Comparison of ENCODE assay signal across 9 cellular contexts in genomic region chr1:42930178-42931107, GRCh38. TPM values are rescaled to one million over a fixed set of nuclear protein-coding genes. Genes with fewer than 3 reads are reported as not detected.
A peak's percentile ranks its signal among the peaks of the same experiment; 100 is the strongest.
DNase-seq lines count a peak whose midpoint lies in the region; ATAC-seq and TF ChIP-seq lines count a peak whose summit lies in the region.
"Had no signal": no experiment of that assay in that cellular context is flagged by ENCODE, and none has a peak within 500 bp of the region (broad histone marks: within the 10 kb centered on the region; RNA-seq: fewer than 3 reads in every experiment).

No MANE protein-coding gene starts in this region.

- TF ChIP-seq RAD21 in IMR-90 (IDR thresholded peaks at IDR 0.05; ENCODE audit: low read length) = no peak

- in situ Hi-C loops in IMR-90 (cut with MboI; ENCODE audit: low sequenced_read_pairs) = no loop called here

- H3K27me3 ChIP-seq in IMR-90 (ENCODE audit: control insufficient read depth, insufficient read depth, low read length) (no peaks in the 10 kb centered on the region), trophoblast cell (ENCODE audit: insufficient read depth, low read length) (no peaks in the 10 kb centered on the region)
- H3K27me3 ChIP-seq: thyroid gland had no signal

- H2BK120ac ChIP-seq in IMR-90 (ENCODE audit: low read depth, low read length) (no peak overlapping the region), trophoblast cell (ENCODE audit: insufficient read depth, low read length, poor library complexity) (no peak overlapping the region)

- 98% methylated on average over 20 of the region's 25 CpGs; no CpG with 5 or more reads in 1 of the 2 experiments for WGBS in IMR-90 (ENCODE audit: extremely low coverage in 2 of 2, insufficient read length in 1 of 2), 2 experiments
- no CpG with 5 or more reads among the region's 25 CpGs for WGBS in trophoblast cell (ENCODE audit: extremely low coverage, insufficient coverage, insufficient read length)

- H3K4ac ChIP-seq in IMR-90 (ENCODE audit: low read depth, low read length) (no peak overlapping the region), trophoblast cell (ENCODE audit: low read depth, low read length) (no peak overlapping the region)

- H4K8ac ChIP-seq in IMR-90 (ENCODE audit: low read depth in 2 of 2, low read length in 2 of 2) = no peak overlapping the region
- H4K8ac ChIP-seq in trophoblast cell (ENCODE audit: low read depth, low read length) = no peak overlapping the region

- H2AK9ac ChIP-seq in IMR-90 (replicated peaks; ENCODE audit: low read depth, low read length, poor library complexity) = peak overlapping the region; percentile 58

- no peak overlapping the region for H4K5ac ChIP-seq in IMR-90 (ENCODE audit: low read depth, low read length)

- DNase-seq in Calu3 = no peak
- no peak for DNase-seq in IMR-90
- DNase-seq in central memory CD8-positive, alpha-beta T cell (ENCODE audit: low spot score in 2 of 2) = no peak
- no peak for DNase-seq in trophoblast cell
- DNase-seq in NCI-H524 treated with DMSO at 0.1 percent for 48 hours (lab: John Stamatoyannopoulos, UW) = no peak
- DNase-seq in GM03348 (ENCODE audit: low spot score) = no peak
- no peak for DNase-seq in NCI-H524 (lab: John Stamatoyannopoulos, UW)
- DNase-seq: DMS153, thyroid gland had no signal

- H2AFZ ChIP-seq in IMR-90 (replicated peaks; ENCODE audit: low read length, poor library complexity) (no peak overlapping the region), trophoblast cell (ENCODE audit: insufficient read depth, low read length, poor library complexity) (no peak overlapping the region)

- no peak overlapping the region for H3K56ac ChIP-seq in IMR-90 (ENCODE audit: extremely low read depth, insufficient read depth, low read length)

- peaks cover 8% of the 10 kb centered on the region for H3K79me2 ChIP-seq in trophoblast cell (ENCODE audit: control insufficient read depth, insufficient read depth, low read length, poor library complexity)

- H3K23ac ChIP-seq in IMR-90 (ENCODE audit: low read depth, low read length) (no peak overlapping the region), trophoblast cell (ENCODE audit: low read length) (no peak overlapping the region)

- peaks cover 30% of the 10 kb centered on the region for H3K9me1 ChIP-seq in IMR-90 (ENCODE audit: insufficient read depth, low read length)

- H3K4me1 ChIP-seq in IMR-90 (ENCODE audit: control insufficient read depth, insufficient read depth, low read length) = peaks cover 17% of the 10 kb centered on the region
- H3K4me1 ChIP-seq in trophoblast cell (ENCODE audit: control insufficient read depth in 1 of 2, insufficient read depth in 2 of 2, low read length in 2 of 2) = peaks cover 34 to 39% of the 10 kb centered on the region in 2 experiments

- no peak overlapping the region for H3K14ac ChIP-seq in IMR-90 (replicated peaks; ENCODE audit: low read depth, low read length)
- H3K14ac ChIP-seq in trophoblast cell (ENCODE audit: low read length) = no peak overlapping the region

- H3K9me3 Mint-ChIP-seq in Calu3 (ENCODE audit: low read depth, unreplicated experiment) = no peaks in the 10 kb centered on the region
- H3K9me3 Mint-ChIP-seq in central memory CD8-positive, alpha-beta T cell = no peaks in the 10 kb centered on the region

- H3K9me3 ChIP-seq in IMR-90 (ENCODE audit: control insufficient read depth, insufficient read depth, low read length) = no peaks in the 10 kb centered on the region
- H3K9me3 ChIP-seq in trophoblast cell (ENCODE audit: insufficient read depth, low read depth, low read length) = peaks cover 2% of the 10 kb centered on the region
- H3K9me3 ChIP-seq: thyroid gland had no signal

- peaks cover 94% of the 10 kb centered on the region for H3K36me3 Mint-ChIP-seq in Calu3 (ENCODE audit: insufficient read depth, unreplicated experiment)
- peaks cover 67% of the 10 kb centered on the region for H3K36me3 Mint-ChIP-seq in central memory CD8-positive, alpha-beta T cell (ENCODE audit: insufficient read depth)

- H2BK20ac ChIP-seq in IMR-90 (ENCODE audit: low read depth, low read length) = no peak overlapping the region

- H2BK12ac ChIP-seq in trophoblast cell (ENCODE audit: low read length) = peak overlapping the region; percentile 6

- H3K9ac ChIP-seq in IMR-90 (ENCODE audit: low read depth, low read length) (no peak overlapping the region), trophoblast cell (ENCODE audit: low read length) (no peak overlapping the region)

- H3K27ac ChIP-seq in IMR-90 (ENCODE audit: insufficient read depth, low read length) = no peak overlapping the region
- H3K27ac ChIP-seq in trophoblast cell (ENCODE audit: low read depth, low read length) = peak overlapping the region; percentile 2

- H3K4me1 Mint-ChIP-seq in Calu3 (ENCODE audit: low read depth, unreplicated experiment) = peaks cover 44% of the 10 kb centered on the region
- H3K4me1 Mint-ChIP-seq in central memory CD8-positive, alpha-beta T cell = peaks cover 66% of the 10 kb centered on the region

- ATAC-seq in IMR-90 (ENCODE audit: low read depth) = no peak
- no peak for ATAC-seq in central memory CD8-positive, alpha-beta T cell (replicated peaks; ENCODE audit: extremely low read depth, poor library complexity, severe bottlenecking)

- no peak for TF ChIP-seq POLR2A in IMR-90 (IDR thresholded peaks at IDR 0.05; ENCODE audit: low read depth, low read length)

- TF ChIP-seq CTCF in Calu3 (IDR thresholded peaks at IDR 0.05; ENCODE audit: unreplicated experiment) (no peak), IMR-90 (conservative IDR thresholded peaks at IDR 0.05; ENCODE audit: low read depth, low read length) (no peak)

- BruUV-seq in Calu3 (replicated peaks; lab: Mats Ljungman, UMichigan) = no TSS peak
- no TSS peak for BruUV-seq in IMR-90 (replicated peaks; lab: Mats Ljungman, UMichigan)

- H3K27ac Mint-ChIP-seq in Calu3 (ENCODE audit: unreplicated experiment) = peak overlapping the region; percentile 86
- peak overlapping the region; percentile 78 for H3K27ac Mint-ChIP-seq in central memory CD8-positive, alpha-beta T cell (ENCODE audit: low read depth)

- H3K4me2 ChIP-seq in IMR-90 (ENCODE audit: low read depth, low read length) (no peak overlapping the region), trophoblast cell (ENCODE audit: low read length) (no peak overlapping the region)

- CTCF ChIA-PET in Calu3 (lab: Charles Lee) (no interaction called here), IMR-90 (lab: Yijun Ruan, JAX) (no interaction called here)

- peaks cover 49 to 87% of the 10 kb centered on the region in 2 experiments for H3K79me1 ChIP-seq in IMR-90 (ENCODE audit: low read depth in 1 of 2, low read length in 2 of 2)
- H3K79me1 ChIP-seq in trophoblast cell (ENCODE audit: low read length) = peaks cover 16% of the 10 kb centered on the region

- POLR2A ChIA-PET in IMR-90 (lab: Charles Lee; ENCODE audit: unreplicated experiment) = no interaction called here

- H4K12ac ChIP-seq in trophoblast cell (ENCODE audit: low read depth, low read length) = no peak overlapping the region

- dilution Hi-C loops in IMR-90 (cut with HindIII; ENCODE audit: low sequenced_read_pairs, unreplicated experiment) = no loop called here

- H3K36me3 ChIP-seq in IMR-90 (ENCODE audit: control insufficient read depth, insufficient read depth, low read length) (peaks cover 93% of the 10 kb centered on the region), trophoblast cell (ENCODE audit: control insufficient read depth in 1 of 2, insufficient read depth in 2 of 2, low read length in 2 of 2) (peaks cover 90 to 91% of the 10 kb centered on the region in 2 experiments)

- no peak overlapping the region for H2BK15ac ChIP-seq in IMR-90 (ENCODE audit: low read depth, low read length)

- no peaks in the 10 kb centered on the region for H3K27me3 Mint-ChIP-seq in Calu3 (ENCODE audit: unreplicated experiment)
- no peaks in the 10 kb centered on the region for H3K27me3 Mint-ChIP-seq in central memory CD8-positive, alpha-beta T cell

- peaks cover 69% of the 10 kb centered on the region for H4K20me1 ChIP-seq in IMR-90 (ENCODE audit: insufficient read depth, low read length)

- no peak overlapping the region for H4K91ac ChIP-seq in IMR-90 (ENCODE audit: insufficient read depth, low read depth, low read length)
- H4K91ac ChIP-seq in trophoblast cell (ENCODE audit: low read depth, low read length) = no peak overlapping the region

- H3K18ac ChIP-seq in IMR-90 (ENCODE audit: low read depth, low read length) (no peak overlapping the region), trophoblast cell (ENCODE audit: low read length) (peak overlapping the region; percentile 29)

- H2BK5ac ChIP-seq in IMR-90 (ENCODE audit: low read depth, low read length, poor library complexity, severe bottlenecking) (no peak overlapping the region), trophoblast cell (ENCODE audit: low read depth, low read length, poor library complexity) (no peak overlapping the region)

- H2AK5ac ChIP-seq in IMR-90 (ENCODE audit: low read depth, low read length) (no peak overlapping the region), trophoblast cell (ENCODE audit: low read length) (no peak overlapping the region)

- intact Hi-C loops in Calu3 (cut with micrococcal nuclease; ENCODE audit: unreplicated experiment) (no loop called here), IMR-90 (cut with micrococcal nuclease) (loop anchor here (1.0 kb wide), 1 partner anchor 143 kb away; no protein-coding TSS in a partner anchor)

- H3K4me3 ChIP-seq in IMR-90 (ENCODE audit: insufficient read depth, low read depth, low read length) (no peak overlapping the region), trophoblast cell (ENCODE audit: low read depth, low read length) (no peak overlapping the region)
- H3K4me3 ChIP-seq: thyroid gland had no signal

- no peak overlapping the region for H3K4me3 Mint-ChIP-seq in Calu3 (ENCODE audit: low read depth, unreplicated experiment)
- peak overlapping the region; percentile 66 for H3K4me3 Mint-ChIP-seq in central memory CD8-positive, alpha-beta T cell

TF ChIP-seq in IMR-90, 13 proteins besides CTCF, POLR2A, EP300 and RAD21 (continues in another document):
- no peak for TF ChIP-seq MAZ (IDR thresholded peaks at IDR 0.05; ENCODE audit: borderline replicate concordance, low read depth, low read length)
- TF ChIP-seq MXI1 (IDR thresholded peaks at IDR 0.05; ENCODE audit: borderline replicate concordance, low read depth, low read length) = no peak
- TF ChIP-seq CHD1 (IDR thresholded peaks at IDR 0.05; ENCODE audit: low read depth, low read length) = no peak
- no peak for TF ChIP-seq MAFK (IDR thresholded peaks at IDR 0.05; ENCODE audit: low read depth, low read length)
- TF ChIP-seq CEBPB (IDR thresholded peaks at IDR 0.05; ENCODE audit: low read depth, low read length) = no peak

RNA-seq across cellular contexts. Expression of gene SLC2A1, which starts 28.2 kb away (rescaled TPM):
- total RNA-seq in Calu3 (2022) = 163 and 183 TPM in 2 replicates
- total RNA-seq in IMR-90 (2012; rRNA removed) = 203 and 395 TPM in 2 replicates
- 200 and 208 TPM in 2 replicates for polyA plus RNA-seq in IMR-90 (2012; rRNA removed)
- 557 and 944 TPM in 2 replicates for polyA plus RNA-seq in IMR-90 (2012; cell fraction: cytosol; rRNA removed)
- polyA plus RNA-seq in IMR-90 (2012; cell fraction: nucleus; rRNA removed; ENCODE audit: low replicate concordance) = 202 and 690 TPM in 2 replicates
- 1,633 and 1,681 TPM in 2 replicates for polyA plus RNA-seq in trophoblast cell (2013)
